Comparison of ENCODE assay signal across 17 cellular contexts in genomic region chr7:95180-95862, GRCh38.
DNase-seq lines count a peak whose midpoint lies in the region; TF ChIP-seq lines count a peak whose summit lies in the region.
"Had no signal": no experiment of that assay in that cellular context is flagged by ENCODE, and none has a peak within 500 bp of the region (broad histone marks: within the 10 kb centered on the region; RNA-seq: fewer than 3 reads in every experiment).

No MANE protein-coding gene starts in this region.

- peak overlapping the region; percentile 31 for H3K56ac ChIP-seq in mesendoderm (ENCODE audit: low read length)

- H2BK120ac ChIP-seq in mesendoderm (ENCODE audit: low read depth, low read length) = no peak overlapping the region

- TF ChIP-seq CTCF in ovary (IDR thresholded peaks at IDR 0.05) = no peak

- intact Hi-C loops in ovary (cut with DNase I) = no loop called here

- H2BK15ac ChIP-seq in mesendoderm (replicated peaks; ENCODE audit: low read depth) = no peak overlapping the region

- H3K4me3 ChIP-seq in mesendoderm (ENCODE audit: low read length) = no peak overlapping the region
- H3K4me3 ChIP-seq in ovary = no peak overlapping the region
- H3K4me3 ChIP-seq: left lung, transverse colon had no signal

- no peak overlapping the region for H4K8ac ChIP-seq in mesendoderm (ENCODE audit: low read depth, low read length)

- H3K23ac ChIP-seq in mesendoderm (ENCODE audit: low read length) = no peak overlapping the region

- no peak overlapping the region for H2BK5ac ChIP-seq in mesendoderm (ENCODE audit: low read length)

- no peak overlapping the region for H3K4me2 ChIP-seq in mesendoderm (ENCODE audit: low read length)

- TF ChIP-seq EP300 in ovary (IDR thresholded peaks at IDR 0.05) = no peak

- H2AK5ac ChIP-seq in mesendoderm (ENCODE audit: low read length) = no peak overlapping the region

- H3K27me3 ChIP-seq in mesendoderm (ENCODE audit: insufficient read depth, low read length, poor library complexity) (no peaks in the 10 kb centered on the region), ovary (no peaks in the 10 kb centered on the region)
- H3K27me3 ChIP-seq: left lung, transverse colon had no signal

- WGBS in mesendoderm (ENCODE audit: extremely low coverage, insufficient coverage, low lambda C conversion rate) = no CpG with 5 or more reads among the region's 8 CpGs
- WGBS in ovary, 3 donors = 81 to 89% (median 87%) methylated on average over 8 of the region's 8 CpGs

- peak overlapping the region; percentile 34 for H3K18ac ChIP-seq in mesendoderm (ENCODE audit: low read length)

- no peak overlapping the region for H3K9ac ChIP-seq in mesendoderm (ENCODE audit: low read length)

- H3K79me1 ChIP-seq in mesendoderm (ENCODE audit: low read length) = no peaks in the 10 kb centered on the region

- H3K27ac ChIP-seq in mesendoderm (ENCODE audit: low read depth, low read length) = no peak overlapping the region
- no peak overlapping the region for H3K27ac ChIP-seq in ovary
- H3K27ac ChIP-seq: HL-60, left lung, transverse colon had no signal

- no peak for TF ChIP-seq POLR2A in ovary (IDR thresholded peaks at IDR 0.05)

- no peaks in the 10 kb centered on the region for H3K9me3 ChIP-seq in ovary

- no peak overlapping the region for H3K4ac ChIP-seq in mesendoderm (ENCODE audit: low read depth, low read length)

- H3K4me1 ChIP-seq in mesendoderm (ENCODE audit: control insufficient read depth, low read depth, low read length) = peaks cover 3% of the 10 kb centered on the region
- H3K4me1 ChIP-seq in ovary (ENCODE audit: insufficient read depth) = no peaks in the 10 kb centered on the region

- H3K36me3 ChIP-seq in mesendoderm (ENCODE audit: control insufficient read depth, insufficient read depth, low read length) = no peaks in the 10 kb centered on the region
- H3K36me3 ChIP-seq in ovary = no peaks in the 10 kb centered on the region
- H3K36me3 ChIP-seq: left lung, transverse colon had no signal

- no peak overlapping the region for H4K5ac ChIP-seq in mesendoderm (ENCODE audit: low read length)

- no peaks in the 10 kb centered on the region for H3K79me2 ChIP-seq in mesendoderm (ENCODE audit: control insufficient read depth, insufficient read depth, low read length)

- peak; percentile 80 for DNase-seq in EL
- peak; percentile 67 for DNase-seq in M059J (ENCODE audit: low read depth)
- peak; percentile 31 for DNase-seq in dermis blood vessel endothelial cell
- DNase-seq in mesendoderm = no peak
- no peak for DNase-seq in ovary
- DNase-seq in COR-L47 (lab: John Stamatoyannopoulos, UW) = no peak
- DNase-seq in SIG-M5 treated with dmso at 0.1 percent for 504 hours (lab: John Stamatoyannopoulos, UW; ENCODE audit: unreplicated experiment) = no peak
- DNase-seq in retina = no peak
- DNase-seq: activated CD4-positive, alpha-beta T cell treated with anti-CD3 and anti-CD28 coated beads, Interleukin-2, amount 50 U/mL, for 1 hour; C1 segment of cervical spinal cord; hippocampal formation; left lung; NCI-H187; NCI-H510A treated with DMSO at 0.1 percent for 48 hours; posterior cingulate gyrus; transverse colon had no signal

Comparison
In these comparisons a context has a peak if more than half of its experiments do, and no peak if none do; other contexts are left out.
1. DNase-seq: peak in EL (single experiment), M059J (single experiment) and dermis blood vessel endothelial cell (single experiment); none in mesendoderm (single experiment), ovary (0 of 5), COR-L47 (single experiment), SIG-M5 treated with dmso at 0.1 percent for 504 hours (single experiment) and retina (single experiment).